Comparison of ENCODE assay signal across 33 cellular contexts in the genomic region with DNA sequence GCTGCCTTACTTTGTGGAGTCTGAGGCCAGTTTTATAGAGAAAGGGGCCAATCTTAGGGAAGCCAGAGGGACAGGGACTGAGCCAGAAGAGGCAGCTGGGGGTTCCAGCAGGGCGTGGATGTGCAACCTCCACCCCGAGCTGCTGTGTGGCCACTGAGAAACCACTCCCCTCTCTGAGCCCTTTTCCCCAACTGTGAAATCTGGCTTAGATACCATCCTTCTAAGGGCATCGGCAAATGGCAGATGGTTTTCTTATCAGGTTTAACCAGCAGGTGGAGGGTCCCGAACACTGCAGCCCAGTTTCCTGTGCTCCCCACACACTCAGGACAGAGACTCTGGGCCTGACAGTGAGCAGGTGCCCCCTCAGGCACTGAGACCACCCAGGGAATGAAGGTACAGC.
"Had no signal": no experiment of that assay in that cellular context is flagged by ENCODE, and none has a peak within 500 bp of the region (broad histone marks: within the 10 kb centered on the region; RNA-seq: fewer than 3 reads in every experiment).

No MANE protein-coding gene starts in this region.

- DNase-seq: activated CD4-positive, alpha-beta T cell treated with anti-CD3 and anti-CD28 coated beads, Interleukin-2, amount 10 ng/mL, durations not matched to agents 24 days and 14 days; activated CD4-positive, alpha-beta T cell treated with anti-CD3 and anti-CD28 coated beads, Interleukin-2, amount 50 U/mL, for 4 hours; activated CD8-positive, alpha-beta T cell treated with anti-CD3 and anti-CD28 coated beads for 36 hours; activated effector memory CD4-positive, alpha-beta T cell treated with anti-CD3 and anti-CD28 coated beads, Interleukin-2, amount 50 U/mL, for 16 hours; activated naive CD4-positive, alpha-beta T cell; activated naive CD4-positive, alpha-beta T cell treated with anti-CD3 and anti-CD28 coated beads, Interleukin-2, amount 50 U/mL, for 16 hours; activated naive CD8-positive, alpha-beta T cell treated with anti-CD3 and anti-CD28 coated beads for 36 hours; activated T-cell treated with anti-CD3 and anti-CD28 coated beads, Interleukin-2, amount 50 U/mL, for 1 hour; activated T-cell treated with anti-CD3 and anti-CD28 coated beads, Interleukin-2, amount 50 U/mL, for 72 hours; amniotic stem cell; aorta; MM.1S; MV-4-11; NCI-H1092; NCI-H1417; NCI-H146; NCI-H187; NCI-H2029 treated with DMSO at 0.1 percent for 48 hours; NCI-H2107; NCI-H2171; NCI-H510A; NCI-H526; NCI-H748 treated with DMSO at 0.1 percent for 48 hours; NK-92 treated with Interleukin-12 subunit alpha and Interleukin-12 subunit beta, amount 100 ng/mL, for 24 hours; PC-9; SIG-M5; T-cell; T-helper 17 cell; WERI-Rb-1 had no signal

- H3K27me3 Mint-ChIP-seq: activated CD8-positive, alpha-beta T cell treated with anti-CD3 and anti-CD28 coated beads for 36 hours; activated naive CD8-positive, alpha-beta T cell treated with anti-CD3 and anti-CD28 coated beads for 36 hours had no signal

- H3K9me3 Mint-ChIP-seq: activated CD4-positive, alpha-beta T cell treated with anti-CD3 and anti-CD28 coated beads, Interleukin-2, amount 10 ng/mL, durations not matched to agents 24 days and 14 days; activated CD8-positive, alpha-beta T cell treated with anti-CD3 and anti-CD28 coated beads for 36 hours; activated naive CD8-positive, alpha-beta T cell treated with anti-CD3 and anti-CD28 coated beads for 36 hours; activated T-cell treated with anti-CD3 and anti-CD28 coated beads, Interleukin-2, amount 50 U/mL, for 72 hours; activated T-helper 17 cell treated with anti-CD3 and anti-CD28 coated beads, Interleukin-2, amount 50 U/mL, for 72 hours; T-cell had no signal

- H2AFZ ChIP-seq: PC-9 had no signal

- H3K27ac ChIP-seq: RWPE1, WERI-Rb-1 had no signal

- H3K4me3 Mint-ChIP-seq: activated CD4-positive, alpha-beta T cell treated with anti-CD3 and anti-CD28 coated beads, Interleukin-2, amount 10 ng/mL, durations not matched to agents 24 days and 14 days; activated CD8-positive, alpha-beta T cell treated with anti-CD3 and anti-CD28 coated beads for 36 hours; activated naive CD8-positive, alpha-beta T cell treated with anti-CD3 and anti-CD28 coated beads for 36 hours; activated T-cell treated with anti-CD3 and anti-CD28 coated beads, Interleukin-2, amount 50 U/mL, for 72 hours; activated T-helper 17 cell treated with anti-CD3 and anti-CD28 coated beads, Interleukin-2, amount 50 U/mL, for 72 hours; T-cell; T-helper 17 cell had no signal

- ATAC-seq: activated CD8-positive, alpha-beta T cell treated with anti-CD3 and anti-CD28 coated beads for 36 hours; activated T-cell treated with anti-CD3 and anti-CD28 coated beads, Interleukin-2, amount 50 U/mL, for 72 hours; activated T-helper 17 cell treated with anti-CD3 and anti-CD28 coated beads, Interleukin-2, amount 50 U/mL, for 72 hours; Right ventricle myocardium inferior; SK-N-SH treated with all-trans-retinoic acid at 6 μM for 48 hours; T-cell; T-helper 17 cell had no signal

- H3K4me1 Mint-ChIP-seq: activated CD4-positive, alpha-beta T cell treated with anti-CD3 and anti-CD28 coated beads, Interleukin-2, amount 10 ng/mL, durations not matched to agents 24 days and 14 days; activated naive CD8-positive, alpha-beta T cell treated with anti-CD3 and anti-CD28 coated beads for 36 hours; activated T-helper 17 cell treated with anti-CD3 and anti-CD28 coated beads, Interleukin-2, amount 50 U/mL, for 72 hours; T-cell had no signal

- H3K36me3 ChIP-seq: WERI-Rb-1 had no signal

- H3K4me3 ChIP-seq: PC-9 had no signal

- H3K27ac Mint-ChIP-seq: activated CD4-positive, alpha-beta T cell treated with anti-CD3 and anti-CD28 coated beads, Interleukin-2, amount 10 ng/mL, durations not matched to agents 24 days and 14 days; activated naive CD8-positive, alpha-beta T cell treated with anti-CD3 and anti-CD28 coated beads for 36 hours; activated T-cell treated with anti-CD3 and anti-CD28 coated beads, Interleukin-2, amount 50 U/mL, for 72 hours; T-cell; T-helper 17 cell had no signal

- H3K36me3 Mint-ChIP-seq: activated naive CD8-positive, alpha-beta T cell treated with anti-CD3 and anti-CD28 coated beads for 36 hours; T-cell had no signal
